Comparison of ENCODE assay signal across 8 cellular contexts in the genomic region with DNA sequence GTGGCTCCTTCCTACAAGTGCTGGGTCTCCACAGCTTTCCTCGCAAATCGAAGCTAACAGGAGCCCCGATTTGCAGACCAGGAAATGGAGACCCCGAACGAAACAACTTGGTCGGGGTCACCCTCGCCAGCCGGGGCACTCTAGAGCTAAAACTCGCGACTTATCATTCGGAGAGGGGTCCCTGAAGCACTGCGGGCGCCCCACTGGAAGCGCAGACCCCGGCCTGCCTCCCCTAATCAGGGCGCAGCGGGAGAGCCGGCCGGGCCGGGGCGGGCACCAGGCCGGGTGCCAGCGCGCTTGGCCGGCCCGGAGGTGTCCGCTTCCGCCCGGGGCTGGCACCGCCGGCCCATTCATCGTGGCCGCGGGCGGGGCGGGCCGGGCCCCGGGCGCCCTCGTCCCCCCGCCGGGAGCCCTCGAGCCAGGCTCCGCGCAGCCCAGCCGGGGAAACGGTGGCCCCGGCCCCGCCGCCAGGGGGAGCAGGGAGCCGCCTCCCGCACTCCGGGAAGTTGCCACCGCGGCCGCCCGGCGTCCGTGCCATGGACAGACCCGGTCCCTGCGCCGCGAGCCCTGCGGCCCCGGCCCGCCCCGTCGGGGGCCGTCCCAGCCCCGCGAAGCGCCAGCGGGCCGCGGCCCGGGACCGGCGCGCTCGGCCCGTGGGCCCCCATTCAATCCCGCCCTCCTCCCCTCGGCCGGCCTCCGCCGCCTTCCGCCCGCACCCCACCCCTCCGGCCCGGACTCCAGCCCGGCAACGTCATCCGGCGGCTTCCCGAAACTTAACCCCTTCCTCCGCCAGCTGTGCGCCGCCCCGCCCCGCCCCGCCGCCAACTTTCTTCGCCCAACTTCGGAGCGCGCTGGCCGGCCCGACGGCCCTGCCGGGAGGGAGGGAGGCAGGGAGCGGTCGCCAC. TPM values are rescaled to one million over a fixed set of nuclear protein-coding genes. Genes with fewer than 3 reads are reported as not detected.
DNase-seq lines count a peak whose midpoint lies in the region; TF ChIP-seq lines count a peak whose summit lies in the region.

No MANE protein-coding gene starts in this region.

- H3K9me3 Mint-ChIP-seq in Caco-2 (ENCODE audit: unreplicated experiment): peaks cover 5% of the 10 kb centered on the region
- H3K9me3 Mint-ChIP-seq in activated naive CD4-positive, alpha-beta T cell treated with anti-CD3 and anti-CD28 coated beads, Interleukin-2, amount 10 ng/mL, durations not matched to agents 7 days and 5 days: no peaks in the 10 kb centered on the region

- peaks cover 65% of the 10 kb centered on the region for H3K4me1 Mint-ChIP-seq in Caco-2 (ENCODE audit: low read depth, unreplicated experiment)
- H3K4me1 Mint-ChIP-seq in activated naive CD4-positive, alpha-beta T cell treated with anti-CD3 and anti-CD28 coated beads, Interleukin-2, amount 10 ng/mL, durations not matched to agents 7 days and 5 days: peaks cover 35% of the 10 kb centered on the region

- no TSS peak for BruUV-seq in Caco-2 (replicated peaks; lab: Mats Ljungman, UMichigan)

- POLR2A ChIA-PET in Caco-2 (lab: Charles Lee): interaction anchor here (0.5 to 1.8 kb wide), 3 partner anchors 28 to 516 kb away, joined by 3 to 23 read pairs (median 4); no protein-coding TSS in a partner anchor

- TF ChIP-seq CTCF in Caco-2 (IDR thresholded peaks at IDR 0.05; ENCODE audit: insufficient read depth in 1 of 2, low read depth in 1 of 2, low read length in 1 of 2, severe bottlenecking in 1 of 2, unreplicated experiment in 1 of 2) (peak; percentile 55 to 68), GM20000 (IDR thresholded peaks at IDR 0.05; ENCODE audit: extremely low read depth, missing control alignments) (peak; percentile 71)

- H3K36me3 Mint-ChIP-seq in Caco-2 (ENCODE audit: insufficient read depth, unreplicated experiment): peaks cover 70% of the 10 kb centered on the region
- H3K36me3 Mint-ChIP-seq in activated naive CD4-positive, alpha-beta T cell treated with anti-CD3 and anti-CD28 coated beads, Interleukin-2, amount 10 ng/mL, durations not matched to agents 7 days and 5 days: peaks cover 21% of the 10 kb centered on the region

- H3K27ac Mint-ChIP-seq in Caco-2 (ENCODE audit: unreplicated experiment): peak overlapping the region; percentile 81
- peak overlapping the region; percentile 83 for H3K27ac Mint-ChIP-seq in activated naive CD4-positive, alpha-beta T cell treated with anti-CD3 and anti-CD28 coated beads, Interleukin-2, amount 10 ng/mL, durations not matched to agents 7 days and 5 days

- DNase-seq in Caco-2 (peak; percentile 80 to 92), GM20000 (ENCODE audit: low spot score) (peak; percentile 96), HUDEP-2 (lab: John Stamatoyannopoulos, UW; ENCODE audit: unreplicated experiment in 76 of 76) (peak in 60 of 76 experiments; percentile 3 to 76 (median 50)), SK-N-DZ (ENCODE audit: low spot score) (peak; percentile 30), germinal center (ENCODE audit: low spot score) (peak; percentile 88), nucleus accumbens (lab: John Stamatoyannopoulos, UW) (peak in 51 of 56 donors; percentile 27 to 88 (median 70)), superior temporal gyrus (ENCODE audit: extremely low spot score) (peak; percentile 81)
- DNase-seq in activated naive CD4-positive, alpha-beta T cell treated with anti-CD3 and anti-CD28 coated beads, Interleukin-2, amount 10 ng/mL, durations not matched to agents 7 days and 5 days: peak; percentile 84

- peaks cover 4% of the 10 kb centered on the region for H3K9me3 ChIP-seq in Caco-2

- H3K4me3 Mint-ChIP-seq in Caco-2 (ENCODE audit: unreplicated experiment): peak overlapping the region; percentile 85
- peak overlapping the region; percentile 80 for H3K4me3 Mint-ChIP-seq in activated naive CD4-positive, alpha-beta T cell treated with anti-CD3 and anti-CD28 coated beads, Interleukin-2, amount 10 ng/mL, durations not matched to agents 7 days and 5 days

- peaks cover 63% of the 10 kb centered on the region for H3K4me1 ChIP-seq in Caco-2

- no peaks in the 10 kb centered on the region for H3K27me3 Mint-ChIP-seq in Caco-2 (ENCODE audit: insufficient read depth, unreplicated experiment)
- H3K27me3 Mint-ChIP-seq in activated naive CD4-positive, alpha-beta T cell treated with anti-CD3 and anti-CD28 coated beads, Interleukin-2, amount 10 ng/mL, durations not matched to agents 7 days and 5 days: peaks cover 30% of the 10 kb centered on the region

- intact Hi-C loops in Caco-2 (cut with micrococcal nuclease; ENCODE audit: unreplicated experiment): loop anchor here (5.0 to 10.0 kb wide), 3 partner anchors 76 to 314 kb away; no protein-coding TSS in a partner anchor

- no peaks in the 10 kb centered on the region for H3K27me3 ChIP-seq in Caco-2 (replicated peaks; ENCODE audit: control insufficient read depth, insufficient read depth, low read length)

- H3K4me3 ChIP-seq in Caco-2 (ENCODE audit: low read depth, low read length): peak overlapping the region; percentile 92

- CTCF ChIA-PET in Caco-2 (lab: Charles Lee): interaction anchor here (0.6 to 2.2 kb wide), 5 partner anchors 29 to 614 kb away, joined by 5 to 26 read pairs (median 5); no protein-coding TSS in a partner anchor
- CTCF ChIA-PET in activated naive CD4-positive, alpha-beta T cell treated with anti-CD3 and anti-CD28 coated beads, Interleukin-2, amount 10 ng/mL, durations not matched to agents 7 days and 5 days (lab: Charles Lee): interaction anchor here (0.8 to 5.1 kb wide), 7 partner anchors 14 to 336 kb away, joined by 3 to 25 read pairs (median 5); no protein-coding TSS in a partner anchor

- peaks cover 9% of the 10 kb centered on the region for H3K36me3 ChIP-seq in Caco-2 (ENCODE audit: control insufficient read depth, insufficient read depth, low read length)

RNA-seq across cellular contexts. Expression of a gene that starts 1.0 kb away (rescaled TPM):
- 665 and 758 TPM in 2 replicates for total RNA-seq in Caco-2 (2022)
- polyA plus RNA-seq in SK-N-DZ (2014; cell fraction: cytosol; rRNA removed): 9.2 and 14.2 TPM in 2 replicates
- polyA plus RNA-seq in SK-N-DZ (2014; cell fraction: nucleus; rRNA removed): 24.2 and 26.9 TPM in 2 replicates

RNA-seq across cellular contexts. Expression of a gene that starts 18.7 kb away (rescaled TPM):
- 2.1 and 3.0 TPM in 2 replicates for total RNA-seq in Caco-2 (2022)
- polyA plus RNA-seq in SK-N-DZ (2014; cell fraction: cytosol; rRNA removed): not detected in 2 replicates
- polyA plus RNA-seq in SK-N-DZ (2014; cell fraction: nucleus; rRNA removed): not detected in 2 replicates

Comparison
In these comparisons a context has a peak if more than half of its experiments do, and no peak if none do; other contexts are left out.
1. Peak in every context shown above with its lines: DNase-seq and H3K4me3 ChIP-seq.
2. DNase-seq: peak in every context shown above with its lines; median percentile 96 in GM20000; 88 in germinal center; 86 in Caco-2; 84 in activated naive CD4-positive, alpha-beta T cell treated with anti-CD3 and anti-CD28 coated beads, Interleukin-2, amount 10 ng/mL, durations not matched to agents 7 days and 5 days; 81 in superior temporal gyrus; 70 in nucleus accumbens; 50 in HUDEP-2; 30 in SK-N-DZ.